1 cellular context compared by ENCODE assay signal in genomic region chr12:571795-572531, GRCh38.
TF ChIP-seq lines count a peak whose summit lies in the region.

No MANE protein-coding gene starts in this region.

TF ChIP-seq in HepG2, 621 proteins besides CTCF, POLR2A, EP300 and RAD21 (continued from another document and continues in another):
- peak; percentile 12; the same call in 1 of the 2 replicates for TF ChIP-seq ARID5B (CRISPR knock-in tag; IDR thresholded peaks at IDR 0.05)
- TF ChIP-seq DR1 (CRISPR knock-in tag; IDR thresholded peaks at IDR 0.05), result no peak
- peak; percentile 3; the same call in 1 of the 2 replicates for TF ChIP-seq GATAD2A (CRISPR knock-in tag; IDR thresholded peaks at IDR 0.05)
- 0 out of 2 replicates have a peak, but pooled peaks have one; percentile 67 for TF ChIP-seq ZFP41 (CRISPR knock-in tag; IDR thresholded peaks at IDR 0.05; ENCODE audit: borderline replicate concordance)
- TF ChIP-seq ZNF18 (CRISPR knock-in tag; IDR thresholded peaks at IDR 0.05; ENCODE audit: insufficient replicate concordance), result no peak
- TF ChIP-seq, protein P1, sequence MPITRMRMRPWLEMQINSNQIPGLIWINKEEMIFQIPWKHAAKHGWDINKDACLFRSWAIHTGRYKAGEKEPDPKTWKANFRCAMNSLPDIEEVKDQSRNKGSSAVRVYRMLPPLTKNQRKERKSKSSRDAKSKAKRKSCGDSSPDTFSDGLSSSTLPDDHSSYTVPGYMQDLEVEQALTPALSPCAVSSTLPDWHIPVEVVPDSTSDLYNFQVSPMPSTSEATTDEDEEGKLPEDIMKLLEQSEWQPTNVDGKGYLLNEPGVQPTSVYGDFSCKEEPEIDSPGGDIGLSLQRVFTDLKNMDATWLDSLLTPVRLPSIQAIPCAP (CRISPR knock-in tag; IDR thresholded peaks at IDR 0.05; ENCODE audit: low read depth), result no peak
- no peak for TF ChIP-seq ZNF33B (CRISPR knock-in tag; IDR thresholded peaks at IDR 0.05)
- TF ChIP-seq ZMYM3 (CRISPR knock-in tag; IDR thresholded peaks at IDR 0.05), result no peak
- TF ChIP-seq ZNF354B (CRISPR knock-in tag; IDR thresholded peaks at IDR 0.05), result 0 out of 2 replicates have a peak, but pooled peaks have one; percentile 34
- no peak for TF ChIP-seq ATRX (CRISPR knock-in tag; IDR thresholded peaks at IDR 0.05; ENCODE audit: borderline replicate concordance)
- no peak for TF ChIP-seq PHF20 (CRISPR knock-in tag; IDR thresholded peaks at IDR 0.05)
- TF ChIP-seq, protein P2, sequence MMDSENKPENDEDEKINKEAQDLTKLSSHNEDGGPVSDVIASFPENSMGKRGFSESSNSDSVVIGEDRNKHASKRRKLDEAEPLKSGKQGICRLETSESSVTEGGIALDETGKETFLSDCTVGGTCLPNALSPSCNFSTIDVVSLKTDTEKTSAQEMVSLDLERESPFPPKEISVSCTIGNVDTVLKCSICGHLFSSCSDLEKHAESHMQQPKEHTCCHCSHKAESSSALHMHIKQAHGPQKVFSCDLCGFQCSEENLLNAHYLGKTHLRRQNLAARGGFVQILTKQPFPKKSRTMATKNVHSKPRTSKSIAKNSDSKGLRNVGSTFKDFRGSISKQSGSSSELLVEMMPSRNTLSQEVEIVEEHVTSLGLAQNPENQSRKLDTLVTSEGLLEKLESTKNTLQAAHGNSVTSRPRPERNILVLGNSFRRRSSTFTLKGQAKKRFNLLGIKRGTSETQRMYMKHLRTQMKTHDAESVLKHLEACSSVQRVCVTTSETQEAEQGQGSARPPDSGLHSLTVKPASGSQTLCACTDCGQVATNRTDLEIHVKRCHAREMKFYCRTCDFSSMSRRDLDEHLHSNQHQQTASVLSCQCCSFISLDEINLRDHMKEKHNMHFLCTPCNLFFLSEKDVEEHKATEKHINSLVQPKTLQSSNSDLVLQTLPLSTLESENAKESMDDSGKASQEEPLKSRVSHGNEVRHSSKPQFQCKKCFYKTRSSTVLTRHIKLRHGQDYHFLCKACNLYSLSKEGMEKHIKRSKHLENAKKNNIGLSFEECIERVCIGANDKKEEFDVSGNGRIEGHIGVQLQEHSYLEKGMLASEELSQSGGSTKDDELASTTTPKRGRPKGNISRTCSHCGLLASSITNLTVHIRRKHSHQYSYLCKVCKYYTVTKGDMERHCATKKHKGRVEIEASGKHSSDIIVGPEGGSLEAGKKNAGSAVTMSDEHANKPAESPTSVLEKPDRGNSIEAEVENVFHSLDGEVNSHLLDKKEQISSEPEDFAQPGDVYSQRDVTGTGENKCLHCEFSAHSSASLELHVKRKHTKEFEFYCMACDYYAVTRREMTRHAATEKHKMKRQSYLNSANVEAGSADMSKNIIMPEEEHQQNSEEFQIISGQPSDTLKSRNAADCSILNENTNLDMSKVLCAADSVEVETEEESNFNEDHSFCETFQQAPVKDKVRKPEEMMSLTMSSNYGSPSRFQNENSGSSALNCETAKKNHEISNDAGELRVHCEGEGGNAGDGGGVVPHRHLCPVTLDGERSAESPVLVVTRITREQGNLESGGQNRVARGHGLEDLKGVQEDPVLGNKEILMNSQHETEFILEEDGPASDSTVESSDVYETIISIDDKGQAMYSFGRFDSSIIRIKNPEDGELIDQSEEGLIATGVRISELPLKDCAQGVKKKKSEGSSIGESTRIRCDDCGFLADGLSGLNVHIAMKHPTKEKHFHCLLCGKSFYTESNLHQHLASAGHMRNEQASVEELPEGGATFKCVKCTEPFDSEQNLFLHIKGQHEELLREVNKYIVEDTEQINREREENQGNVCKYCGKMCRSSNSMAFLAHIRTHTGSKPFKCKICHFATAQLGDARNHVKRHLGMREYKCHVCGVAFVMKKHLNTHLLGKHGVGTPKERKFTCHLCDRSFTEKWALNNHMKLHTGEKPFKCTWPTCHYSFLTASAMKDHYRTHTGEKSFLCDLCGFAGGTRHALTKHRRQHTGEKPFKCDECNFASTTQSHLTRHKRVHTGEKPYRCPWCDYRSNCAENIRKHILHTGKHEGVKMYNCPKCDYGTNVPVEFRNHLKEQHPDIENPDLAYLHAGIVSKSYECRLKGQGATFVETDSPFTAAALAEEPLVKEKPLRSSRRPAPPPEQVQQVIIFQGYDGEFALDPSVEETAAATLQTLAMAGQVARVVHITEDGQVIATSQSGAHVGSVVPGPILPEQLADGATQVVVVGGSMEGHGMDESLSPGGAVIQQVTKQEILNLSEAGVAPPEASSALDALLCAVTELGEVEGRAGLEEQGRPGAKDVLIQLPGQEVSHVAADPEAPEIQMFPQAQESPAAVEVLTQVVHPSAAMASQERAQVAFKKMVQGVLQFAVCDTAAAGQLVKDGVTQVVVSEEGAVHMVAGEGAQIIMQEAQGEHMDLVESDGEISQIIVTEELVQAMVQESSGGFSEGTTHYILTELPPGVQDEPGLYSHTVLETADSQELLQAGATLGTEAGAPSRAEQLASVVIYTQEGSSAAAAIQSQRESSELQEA (CRISPR knock-in tag; IDR thresholded peaks at IDR 0.05; ENCODE audit: not compliant biosample characterization), result no peak
- TF ChIP-seq ARNT2 (CRISPR knock-in tag; IDR thresholded peaks at IDR 0.05; ENCODE audit: low read depth), result no peak
- TF ChIP-seq ELF4 (CRISPR knock-in tag; IDR thresholded peaks at IDR 0.05; ENCODE audit: borderline replicate concordance), result no peak
- no peak for TF ChIP-seq NR1H2 (CRISPR knock-in tag; IDR thresholded peaks at IDR 0.05; ENCODE audit: borderline replicate concordance, low read depth)
- peak; percentile 31; the same call in 1 of the 2 replicates for TF ChIP-seq KDM2A (CRISPR knock-in tag; IDR thresholded peaks at IDR 0.05; ENCODE audit: borderline replicate concordance, low read depth)
- TF ChIP-seq YEATS4 (CRISPR knock-in tag; IDR thresholded peaks at IDR 0.05; ENCODE audit: borderline replicate concordance), result peak; percentile 23; the same call in 1 of the 2 replicates
- TF ChIP-seq XRCC5 (optimal IDR thresholded peaks at IDR 0.05; ENCODE audit: low read length), result peak; percentile 53
- TF ChIP-seq ZNF780A (CRISPR knock-in tag; IDR thresholded peaks at IDR 0.05), result no peak
- 0 out of 2 replicates have a peak, but pooled peaks have one; percentile 40 for TF ChIP-seq ZBTB34 (CRISPR knock-in tag; IDR thresholded peaks at IDR 0.05)
- peak; percentile 63; the same call in 1 of the 2 replicates for TF ChIP-seq MXD4 (CRISPR knock-in tag; IDR thresholded peaks at IDR 0.05)
- no peak for TF ChIP-seq ZNF24 (IDR thresholded peaks at IDR 0.05)
- TF ChIP-seq TARDBP (CRISPR knock-in tag; IDR thresholded peaks at IDR 0.05), result 0 out of 2 replicates have a peak, but pooled peaks have one; percentile 28
- TF ChIP-seq KLF9 (CRISPR knock-in tag; IDR thresholded peaks at IDR 0.05; ENCODE audit: low read depth), result no peak
- TF ChIP-seq, protein P3, sequence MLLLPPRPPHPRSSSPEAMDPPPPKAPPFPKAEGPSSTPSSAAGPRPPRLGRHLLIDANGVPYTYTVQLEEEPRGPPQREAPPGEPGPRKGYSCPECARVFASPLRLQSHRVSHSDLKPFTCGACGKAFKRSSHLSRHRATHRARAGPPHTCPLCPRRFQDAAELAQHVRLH (CRISPR knock-in tag; IDR thresholded peaks at IDR 0.05; ENCODE audit: borderline replicate concordance, low read depth), result 0 out of 2 replicates have a peak, but pooled peaks have one; percentile 16
- TF ChIP-seq ZNF282 (IDR thresholded peaks at IDR 0.05; ENCODE audit: partially characterized antibody), result no peak
- TF ChIP-seq ZNF816 (CRISPR knock-in tag; IDR thresholded peaks at IDR 0.05; ENCODE audit: borderline replicate concordance), result no peak
- peak; percentile 34; the same call in 1 of the 2 replicates for TF ChIP-seq SAP130 (CRISPR knock-in tag; IDR thresholded peaks at IDR 0.05; ENCODE audit: low read depth)
- no peak for TF ChIP-seq ZFP37 (CRISPR knock-in tag; IDR thresholded peaks at IDR 0.05; ENCODE audit: borderline replicate concordance)
- TF ChIP-seq, protein P4, sequence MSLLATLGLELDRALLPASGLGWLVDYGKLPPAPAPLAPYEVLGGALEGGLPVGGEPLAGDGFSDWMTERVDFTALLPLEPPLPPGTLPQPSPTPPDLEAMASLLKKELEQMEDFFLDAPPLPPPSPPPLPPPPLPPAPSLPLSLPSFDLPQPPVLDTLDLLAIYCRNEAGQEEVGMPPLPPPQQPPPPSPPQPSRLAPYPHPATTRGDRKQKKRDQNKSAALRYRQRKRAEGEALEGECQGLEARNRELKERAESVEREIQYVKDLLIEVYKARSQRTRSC (CRISPR knock-in tag; IDR thresholded peaks at IDR 0.05; ENCODE audit: low read depth), result no peak
- no peak for TF ChIP-seq HHEX (CRISPR knock-in tag; IDR thresholded peaks at IDR 0.05)
- no peak for TF ChIP-seq GZF1 (CRISPR knock-in tag; IDR thresholded peaks at IDR 0.05)
- TF ChIP-seq TBL1XR1 (IDR thresholded peaks at IDR 0.05; ENCODE audit: borderline replicate concordance, low read length, partially characterized antibody), result no peak
- TF ChIP-seq IRF2 (CRISPR knock-in tag; IDR thresholded peaks at IDR 0.05), result no peak
- 0 out of 2 replicates have a peak, but pooled peaks have one; percentile 69 for TF ChIP-seq MTERF4 (CRISPR knock-in tag; IDR thresholded peaks at IDR 0.05)
- peak; percentile 33; the same call in 1 of the 2 replicates for TF ChIP-seq KMT2B (CRISPR knock-in tag; IDR thresholded peaks at IDR 0.05)
- TF ChIP-seq HNRNPL (IDR thresholded peaks at IDR 0.05; ENCODE audit: low read depth, low read length), result peak; percentile 92
- TF ChIP-seq MATR3 (CRISPR knock-in tag; IDR thresholded peaks at IDR 0.05), result no peak
- TF ChIP-seq ZFX (CRISPR knock-in tag; IDR thresholded peaks at IDR 0.05; ENCODE audit: low read depth), result peak; percentile 65
- TF ChIP-seq ERF (CRISPR knock-in tag; IDR thresholded peaks at IDR 0.05), result no peak
- TF ChIP-seq SNAPC2 (CRISPR knock-in tag; IDR thresholded peaks at IDR 0.05), result no peak
- TF ChIP-seq, protein P5, sequence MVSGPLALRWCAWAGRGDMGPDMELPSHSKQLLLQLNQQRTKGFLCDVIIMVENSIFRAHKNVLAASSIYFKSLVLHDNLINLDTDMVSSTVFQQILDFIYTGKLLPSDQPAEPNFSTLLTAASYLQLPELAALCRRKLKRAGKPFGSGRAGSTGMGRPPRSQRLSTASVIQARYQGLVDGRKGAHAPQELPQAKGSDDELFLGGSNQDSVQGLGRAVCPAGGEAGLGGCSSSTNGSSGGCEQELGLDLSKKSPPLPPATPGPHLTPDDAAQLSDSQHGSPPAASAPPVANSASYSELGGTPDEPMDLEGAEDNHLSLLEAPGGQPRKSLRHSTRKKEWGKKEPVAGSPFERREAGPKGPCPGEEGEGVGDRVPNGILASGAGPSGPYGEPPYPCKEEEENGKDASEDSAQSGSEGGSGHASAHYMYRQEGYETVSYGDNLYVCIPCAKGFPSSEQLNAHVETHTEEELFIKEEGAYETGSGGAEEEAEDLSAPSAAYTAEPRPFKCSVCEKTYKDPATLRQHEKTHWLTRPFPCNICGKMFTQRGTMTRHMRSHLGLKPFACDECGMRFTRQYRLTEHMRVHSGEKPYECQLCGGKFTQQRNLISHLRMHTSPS (CRISPR knock-in tag; IDR thresholded peaks at IDR 0.05; ENCODE audit: low read depth), result peak; percentile 89
